ENCODE assay signal across 1 cellular context in the genomic region with DNA sequence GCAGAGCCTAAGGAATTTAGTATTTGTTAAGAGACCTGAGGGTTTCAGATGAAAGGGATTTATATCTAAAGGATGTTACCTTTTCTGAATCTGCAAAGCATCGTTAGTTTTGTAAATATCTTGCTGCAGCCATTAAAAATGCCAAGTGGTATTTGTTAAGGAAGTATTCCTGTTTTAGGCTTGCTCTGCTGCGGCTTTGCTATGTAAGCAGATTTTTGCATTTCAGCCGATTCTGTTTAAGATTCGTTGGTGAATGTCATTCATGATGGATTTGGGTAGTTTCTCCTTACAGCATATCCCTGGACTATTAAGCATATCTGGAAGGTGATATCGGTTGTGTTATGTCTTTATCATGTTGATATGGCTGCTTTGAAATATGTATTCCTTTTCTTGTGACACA.
TF ChIP-seq lines count a peak whose summit lies in the region.

No MANE protein-coding gene starts in this region.

TF ChIP-seq in endothelial cell of umbilical vein, 7 proteins besides CTCF, POLR2A, EP300 and RAD21 (continued from another document):
- TF ChIP-seq GATA2 (IDR thresholded peaks at IDR 0.05; ENCODE audit: insufficient read depth, insufficient read length, low read depth, low read length) = no peak
- no peak for TF ChIP-seq EZH2 (IDR thresholded peaks at IDR 0.05; ENCODE audit: borderline replicate concordance, low read depth, low read length, severe bottlenecking)
- no peak for TF ChIP-seq POLR2AphosphoS5 (IDR thresholded peaks at IDR 0.05; ENCODE audit: insufficient read depth, low read depth, low read length)
- no peak for TF ChIP-seq FOS (IDR thresholded peaks at IDR 0.05; ENCODE audit: borderline replicate concordance, insufficient read depth, low read length)
- TF ChIP-seq, protein P1, sequence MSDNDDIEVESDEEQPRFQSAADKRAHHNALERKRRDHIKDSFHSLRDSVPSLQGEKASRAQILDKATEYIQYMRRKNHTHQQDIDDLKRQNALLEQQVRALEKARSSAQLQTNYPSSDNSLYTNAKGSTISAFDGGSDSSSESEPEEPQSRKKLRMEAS (IDR thresholded peaks at IDR 0.05; ENCODE audit: insufficient read depth, insufficient read length) = no peak
